21 cellular contexts compared by ENCODE assay signal in genomic region chr15:68415501-68416157, GRCh38. TPM values are rescaled to one million over a fixed set of nuclear protein-coding genes. Genes with fewer than 3 reads are reported as not detected.
DNase-seq lines count a peak whose midpoint lies in the region; ATAC-seq and TF ChIP-seq lines count a peak whose summit lies in the region.
"Had no signal": no experiment of that assay in that cellular context is flagged by ENCODE, and none has a peak within 500 bp of the region (broad histone marks: within the 10 kb centered on the region; RNA-seq: fewer than 3 reads in every experiment).

No MANE protein-coding gene starts in this region.

- H3K27ac ChIP-seq in dorsolateral prefrontal cortex, result no peak overlapping the region
- H3K27ac ChIP-seq: BLaER1, KMS-11, ovary had no signal

- peak overlapping the region; percentile 8 for H3K27ac Mint-ChIP-seq in nephron progenitor cell

- H3K4me3 Mint-ChIP-seq in nephron progenitor cell, result no peak overlapping the region

- peaks cover 5% of the 10 kb centered on the region for H3K27me3 Mint-ChIP-seq in nephron progenitor cell (ENCODE audit: low read depth, poor library complexity)

- no peaks in the 10 kb centered on the region for H3K27me3 ChIP-seq in dorsolateral prefrontal cortex
- H3K27me3 ChIP-seq: BLaER1, ovary had no signal

- H3K36me3 Mint-ChIP-seq in nephron progenitor cell (ENCODE audit: low read depth), result no peaks in the 10 kb centered on the region

- ATAC-seq in Right ventricle myocardium inferior, result peak; percentile 60

- in situ Hi-C loops in GM13977 (cut with MboI; ENCODE audit: low pct_unique_long_range_greater_than_20kb, low sequenced_read_pairs, unreplicated experiment), result no loop called here

- no peaks in the 10 kb centered on the region for H3K9me3 Mint-ChIP-seq in nephron progenitor cell

- DNase-seq in activated effector memory CD4-positive, alpha-beta T cell treated with anti-CD3 and anti-CD28 coated beads, Interleukin-2, amount 50 U/mL, for 16 hours, result peak; percentile 53
- no peak for DNase-seq in activated effector memory CD4-positive, alpha-beta T cell treated with Interleukin-2 at 50 U/mL for 16 hours
- DNase-seq in Right ventricle myocardium inferior (ENCODE audit: missing footprints) (no peak), nephron progenitor cell (no peak), inferior parietal cortex (ENCODE audit: extremely low spot score) (no peak), GM13977 (ENCODE audit: low spot score) (no peak), dorsolateral prefrontal cortex (no peak), NCI-H2029 (lab: John Stamatoyannopoulos, UW) (no peak)
- DNase-seq: 8988T; activated gamma-delta T cell treated with Interleukin-2 at 50 U/mL for 16 hours; amniotic stem cell; DMS153; NCI-H1105 treated with DMSO at 0.1 percent for 48 hours; NCI-H2171 treated with DMSO at 0.1 percent for 48 hours; NCI-H82; small intestine; stimulated activated CD4-positive, alpha-beta T cell treated with anti-CD3 and anti-CD28 coated beads, Interleukin-4, amount 100 ng/mL, for 24 hours; SW 1271 had no signal

- peaks cover 35% of the 10 kb centered on the region for H3K4me1 Mint-ChIP-seq in nephron progenitor cell

- H3K4me3 ChIP-seq in dorsolateral prefrontal cortex, result no peak overlapping the region
- H3K4me3 ChIP-seq: BLaER1, ovary had no signal

- intact Hi-C loops in Right ventricle myocardium inferior (cut with DNase I), result no loop called here
- intact Hi-C loops in dorsolateral prefrontal cortex (cut with DNase I), result no loop called here

- TF ChIP-seq CTCF in nephron progenitor cell (IDR thresholded peaks at IDR 0.05) (no peak), GM13977 (IDR thresholded peaks at IDR 0.05; ENCODE audit: extremely low read depth, insufficient read depth, missing control alignments) (no peak), dorsolateral prefrontal cortex (IDR thresholded peaks at IDR 0.05 in 54 of 56, conservative IDR thresholded peaks at IDR 0.05 in 2 of 56; ENCODE audit: low read depth in 1 of 56, partially characterized antibody in 56 of 56) (no peak)

RNA-seq across cellular contexts. Expression of gene ITGA11, which starts 16.3 kb away (rescaled TPM):
- total RNA-seq in Right ventricle myocardium inferior (32.6 TPM), dorsolateral prefrontal cortex (10 to 100 TPM in 1 of 120 experiments, 1 to 10 TPM in 118, under 1 TPM in 1; 0.95 to 10.2 (median 3.7) TPM)
